ENCODE assay signal across 28 cellular contexts in the genomic region with DNA sequence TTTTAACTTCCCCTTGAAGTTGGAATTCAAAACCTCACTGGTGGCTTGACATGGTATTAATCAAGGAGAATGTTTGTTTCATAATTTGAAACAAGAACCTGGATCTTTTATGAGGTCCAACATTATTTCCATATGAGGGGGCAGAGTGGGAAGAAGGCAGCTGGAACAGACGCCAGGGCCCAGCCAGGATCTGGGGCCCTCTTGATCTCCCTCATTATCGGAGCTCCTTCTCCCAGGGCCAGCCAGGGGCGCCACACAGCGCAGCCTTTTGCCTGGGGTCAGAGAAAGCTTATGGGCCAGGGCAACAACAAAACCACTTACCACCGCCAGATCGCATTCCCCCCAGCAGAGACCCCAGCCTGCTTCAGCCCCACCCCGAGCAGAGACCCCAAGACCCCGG. TPM values are rescaled to one million over a fixed set of nuclear protein-coding genes. Genes with fewer than 3 reads are reported as not detected.
DNase-seq lines count a peak whose midpoint lies in the region; ATAC-seq and TF ChIP-seq lines count a peak whose summit lies in the region.
"Had no signal": no experiment of that assay in that cellular context is flagged by ENCODE, and none has a peak within 500 bp of the region (broad histone marks: within the 10 kb centered on the region; RNA-seq: fewer than 3 reads in every experiment).

No MANE protein-coding gene starts in this region.

- CTCF ChIA-PET in MCF 10A (lab: Yijun Ruan, JAX) = interaction anchor here (1.0 kb wide), 1 partner anchor 336 kb away, joined by 3 read pairs; no protein-coding TSS in a partner anchor

- no peaks in the 10 kb centered on the region for H3K27me3 ChIP-seq in breast epithelium

- DNase-seq in breast epithelium (ENCODE audit: low spot score in 2 of 2) (peak in 1 of 2 donors; percentile 17), MCF 10A (ENCODE audit: unreplicated experiment) (no peak), type B pancreatic cell (ENCODE audit: extremely low spot score, unreplicated experiment) (no peak), GM19238 (ENCODE audit: insufficient read length, low spot score) (no peak)
- DNase-seq: activated CD4-positive, alpha-beta T cell treated with anti-CD3 and anti-CD28 coated beads, Interleukin-2, amount 50 U/mL, for 48 hours; activated CD8-positive, alpha-beta memory T cell treated with anti-CD3 and anti-CD28 coated beads, Interleukin-2, amount 50 U/mL, for 48 hours; activated effector memory CD4-positive, alpha-beta T cell treated with Interleukin-2 at 50 U/mL for 16 hours; activated naive CD8-positive, alpha-beta T cell treated with anti-CD3 and anti-CD28 coated beads, Interleukin-2, amount 10 ng/mL, durations not matched to agents 7 days and 5 days; cerebellar nuclear complex; effector CD4-positive, alpha-beta T cell; HCEC 1CT; hippocampal formation; Kasumi-1; left ventricle myocardium superior; midbrain; naive thymus-derived CD8-positive, alpha-beta T cell; NCI-H1048; NCI-H187; NCI-H526; RPMI8226; stimulated activated CD4-positive, alpha-beta T cell treated with anti-CD3 and anti-CD28 coated beads, Interleukin-1b, Interleukin-23, amount 100 ng/mL, for 48 hours; substantia nigra had no signal

- POLR2A ChIA-PET in MCF 10A (lab: Yijun Ruan, JAX) = no interaction called here

- BruUV-seq in MCF 10A (replicated peaks; lab: Mats Ljungman, UMichigan) = no TSS peak

- H3K27me3 Mint-ChIP-seq in MCF 10A (ENCODE audit: insufficient read depth, unreplicated experiment) (peaks cover 49% of the 10 kb centered on the region), brain (peaks cover 6% of the 10 kb centered on the region), nephron (ENCODE audit: low read depth) (peaks cover 10% of the 10 kb centered on the region), type B pancreatic cell (peaks cover 9% of the 10 kb centered on the region)

- no peak overlapping the region for H3K4me3 Mint-ChIP-seq in MCF 10A (ENCODE audit: unreplicated experiment)
- peak overlapping the region in 1 of 5 experiments; percentile 23 for H3K4me3 Mint-ChIP-seq in brain
- H3K4me3 Mint-ChIP-seq in nephron = no peak overlapping the region
- peak overlapping the region; percentile 9 for H3K4me3 Mint-ChIP-seq in type B pancreatic cell
- H3K4me3 Mint-ChIP-seq: activated naive CD8-positive, alpha-beta T cell treated with anti-CD3 and anti-CD28 coated beads, Interleukin-2, amount 10 ng/mL, durations not matched to agents 7 days and 5 days; naive thymus-derived CD8-positive, alpha-beta T cell had no signal

- no peak overlapping the region for H3K4me3 ChIP-seq in breast epithelium

- no peak for TF ChIP-seq POLR2A in breast epithelium (IDR thresholded peaks at IDR 0.05)

- H3K9me3 ChIP-seq in breast epithelium = no peaks in the 10 kb centered on the region

- peak overlapping the region; percentile 50 to 80 for H3K27ac ChIP-seq in breast epithelium
- H3K27ac ChIP-seq: VCaP had no signal

- intact Hi-C loops in breast epithelium (cut with DNase I; ENCODE audit: low total_unique reads) (no loop called here), MCF 10A (cut with micrococcal nuclease) (no loop called here)

- TF ChIP-seq CTCF in breast epithelium (IDR thresholded peaks at IDR 0.05) (no peak), MCF 10A (IDR thresholded peaks at IDR 0.05; ENCODE audit: unreplicated experiment) (no peak), brain (conservative IDR thresholded peaks at IDR 0.05) (no peak), nephron (IDR thresholded peaks at IDR 0.05; ENCODE audit: unreplicated experiment in 3 of 3) (no peak), type B pancreatic cell (conservative IDR thresholded peaks at IDR 0.05) (peak; percentile 27)

- H3K27ac Mint-ChIP-seq in MCF 10A (ENCODE audit: low read depth, unreplicated experiment) (no peak overlapping the region), brain (peak overlapping the region in 3 of 5 experiments; percentile 58 to 99 (median 85)), nephron (peak overlapping the region; percentile 78 to 80 (median 78)), type B pancreatic cell (peak overlapping the region; percentile 90)
- H3K27ac Mint-ChIP-seq: activated naive CD8-positive, alpha-beta T cell treated with anti-CD3 and anti-CD28 coated beads, Interleukin-2, amount 10 ng/mL, durations not matched to agents 7 days and 5 days; naive thymus-derived CD8-positive, alpha-beta T cell had no signal

- ATAC-seq in activated CD4-positive, CD25-positive, alpha-beta regulatory T cell treated with anti-CD3 and anti-CD28 coated beads, Interleukin-2, amount 50 U/mL, for 24 hours = no peak
- no peak for ATAC-seq in GM18519 (IDR thresholded peaks at IDR 0.05; ENCODE audit: low FRiP score, unreplicated experiment)
- ATAC-seq: naive thymus-derived CD8-positive, alpha-beta T cell had no signal

- H3K4me1 ChIP-seq in breast epithelium = no peaks in the 10 kb centered on the region

- no peaks in the 10 kb centered on the region for H3K36me3 ChIP-seq in breast epithelium

- H3K4me1 Mint-ChIP-seq in MCF 10A (ENCODE audit: insufficient read depth, unreplicated experiment) (no peaks in the 10 kb centered on the region), brain (peaks cover 35% of the 10 kb centered on the region), nephron (peaks cover 38% of the 10 kb centered on the region), type B pancreatic cell (ENCODE audit: unreplicated experiment) (peaks cover 30% of the 10 kb centered on the region)

- H3K9me3 Mint-ChIP-seq in MCF 10A (ENCODE audit: unreplicated experiment) = peaks cover 10% of the 10 kb centered on the region
- H3K9me3 Mint-ChIP-seq in brain = peaks cover 17 to 24% (median 23%) of the 10 kb centered on the region in 5 experiments
- H3K9me3 Mint-ChIP-seq in nephron = peaks cover 18% of the 10 kb centered on the region
- peaks cover 7% of the 10 kb centered on the region for H3K9me3 Mint-ChIP-seq in type B pancreatic cell

- H3K36me3 Mint-ChIP-seq in MCF 10A (ENCODE audit: insufficient read depth, unreplicated experiment) = no peaks in the 10 kb centered on the region
- peaks cover 5% of the 10 kb centered on the region for H3K36me3 Mint-ChIP-seq in brain
- peaks cover 19% of the 10 kb centered on the region for H3K36me3 Mint-ChIP-seq in nephron (ENCODE audit: low read depth)
- no peaks in the 10 kb centered on the region for H3K36me3 Mint-ChIP-seq in type B pancreatic cell

RNA-seq across cellular contexts. Expression of a gene that starts 27.1 kb away (rescaled TPM):
- total RNA-seq in breast epithelium = 10 to 100 TPM in 1 of 3 donors, 1 to 10 TPM in 1, not detected in 1; 5.9 to 16.7 TPM
- 0.21 and 0.32 TPM in 2 replicates for total RNA-seq in MCF 10A (2022)
- polyA plus RNA-seq in brain (ENCODE audit: insufficient read depth, low read depth, low replicate concordance) = 8.4 TPM
- total RNA-seq in type B pancreatic cell (ENCODE audit: low replicate concordance) = 23.3 and 24.3 TPM in 2 replicates
- total RNA-seq: naive thymus-derived CD8-positive, alpha-beta T cell had no signal
- polyA plus RNA-seq: BJ had no signal
